23 cellular contexts compared by ENCODE assay signal in the genomic region with DNA sequence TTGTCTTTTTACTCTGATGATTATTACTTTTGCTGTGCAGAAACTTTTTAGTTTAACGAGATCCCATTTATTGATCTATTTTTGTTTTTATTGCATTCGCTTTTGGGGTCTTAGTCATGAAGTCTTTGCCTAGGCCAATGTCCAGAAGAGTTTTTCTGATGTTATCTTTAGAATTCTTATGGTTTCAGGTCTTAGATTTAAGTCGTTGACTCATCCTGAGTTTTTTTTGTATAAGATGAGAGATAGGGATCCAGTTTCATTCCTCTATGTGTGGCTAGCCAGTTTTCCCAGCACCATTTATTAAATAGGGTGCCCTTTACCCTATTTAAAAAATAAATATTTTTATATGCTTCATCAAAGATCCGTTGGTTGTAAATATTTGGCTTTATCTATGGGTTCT. TPM values are rescaled to one million over a fixed set of nuclear protein-coding genes. Genes with fewer than 3 reads are reported as not detected.
DNase-seq lines count a peak whose midpoint lies in the region; ATAC-seq lines count a peak whose summit lies in the region.
"Had no signal": no experiment of that assay in that cellular context is flagged by ENCODE, and none has a peak within 500 bp of the region (broad histone marks: within the 10 kb centered on the region; RNA-seq: fewer than 3 reads in every experiment).

No MANE protein-coding gene starts in this region.

- no peak for ATAC-seq in activated T-cell treated with anti-CD3 and anti-CD28 coated beads, Interleukin-2, amount 50 U/mL, for 72 hours (replicated peaks in 1 of 2)
- ATAC-seq in T-cell (replicated peaks in 1 of 4) (no peak), GM19452 (IDR thresholded peaks at IDR 0.05; ENCODE audit: unreplicated experiment) (no peak)
- ATAC-seq in naive thymus-derived CD8-positive, alpha-beta T cell = no peak
- ATAC-seq: foreskin keratinocyte, heart right ventricle had no signal

- no peak for DNase-seq in activated T-cell treated with anti-CD3 and anti-CD28 coated beads, Interleukin-2, amount 50 U/mL, for 72 hours
- DNase-seq in activated T-cell treated with anti-CD3 and anti-CD28 coated beads for 4 hours = no peak
- DNase-seq in ELR (ENCODE audit: low read depth) = peak; percentile 58
- DNase-seq in T-cell = no peak
- DNase-seq in naive thymus-derived CD8-positive, alpha-beta T cell = no peak
- DNase-seq in hypothalamus (lab: John Stamatoyannopoulos, UW) = no peak
- DNase-seq in GOT3 (lab: John Stamatoyannopoulos, UW) = no peak
- DNase-seq: activated CD4-positive, CD25-positive, alpha-beta regulatory T cell; activated CD8-positive, alpha-beta T cell treated with anti-CD3 and anti-CD28 coated beads for 36 hours; anterior cingulate cortex; BE2C; COR-L47; DMS53; foreskin keratinocyte; heart right ventricle; NCI-H1092; NCI-H1694 treated with DMSO at 0.1 percent for 48 hours; NCI-H2171; NCI-H524 treated with DMSO at 0.1 percent for 48 hours; ovary; stimulated activated CD4-positive, alpha-beta T cell treated with anti-CD3 and anti-CD28 coated beads, Interleukin-1b, Interleukin-23, amount 100 ng/mL, for 48 hours; T-helper 1 cell had no signal

- H3K27ac Mint-ChIP-seq in activated T-cell treated with anti-CD3 and anti-CD28 coated beads, Interleukin-2, amount 50 U/mL, for 72 hours = peak overlapping the region; percentile 31
- H3K27ac Mint-ChIP-seq in T-cell = peak overlapping the region; percentile 44 to 94
- peak overlapping the region; percentile 31 to 98 (median 64) for H3K27ac Mint-ChIP-seq in naive thymus-derived CD8-positive, alpha-beta T cell
- H3K27ac Mint-ChIP-seq: activated CD8-positive, alpha-beta T cell treated with anti-CD3 and anti-CD28 coated beads for 36 hours had no signal

- CTCF ChIA-PET in T-cell (lab: Charles Lee) = no interaction called here

- no peaks in the 10 kb centered on the region for H3K27me3 Mint-ChIP-seq in activated T-cell treated with anti-CD3 and anti-CD28 coated beads, Interleukin-2, amount 50 U/mL, for 72 hours (ENCODE audit: low read depth)
- no peaks in the 10 kb centered on the region for H3K27me3 Mint-ChIP-seq in T-cell
- H3K27me3 Mint-ChIP-seq in naive thymus-derived CD8-positive, alpha-beta T cell = peaks cover 0 to 13% (median 0%) of the 10 kb centered on the region in 5 donors
- H3K27me3 Mint-ChIP-seq: activated CD8-positive, alpha-beta T cell treated with anti-CD3 and anti-CD28 coated beads for 36 hours had no signal

- H3K4me1 Mint-ChIP-seq in activated T-cell treated with anti-CD3 and anti-CD28 coated beads, Interleukin-2, amount 50 U/mL, for 72 hours (ENCODE audit: low read depth) = peaks cover 66% of the 10 kb centered on the region
- peaks cover 87 to 94% (median 88%) of the 10 kb centered on the region in 3 donors for H3K4me1 Mint-ChIP-seq in T-cell
- peaks cover 40 to 87% (median 82%) of the 10 kb centered on the region in 4 donors for H3K4me1 Mint-ChIP-seq in naive thymus-derived CD8-positive, alpha-beta T cell

- peaks cover 0 to 6% of the 10 kb centered on the region in 2 donors for H3K9me3 Mint-ChIP-seq in activated T-cell treated with anti-CD3 and anti-CD28 coated beads, Interleukin-2, amount 50 U/mL, for 72 hours
- H3K9me3 Mint-ChIP-seq in T-cell = no peaks in the 10 kb centered on the region
- H3K9me3 Mint-ChIP-seq in naive thymus-derived CD8-positive, alpha-beta T cell = peaks cover 0 to 8% (median 0%) of the 10 kb centered on the region in 9 donors

- peak overlapping the region; percentile 26 to 71 for H3K4me3 Mint-ChIP-seq in activated T-cell treated with anti-CD3 and anti-CD28 coated beads, Interleukin-2, amount 50 U/mL, for 72 hours
- H3K4me3 Mint-ChIP-seq in T-cell = peak overlapping the region; percentile 46 to 78 (median 49)
- H3K4me3 Mint-ChIP-seq in naive thymus-derived CD8-positive, alpha-beta T cell = peak overlapping the region in 9 of 10 donors; percentile 17 to 92 (median 53)
- H3K4me3 Mint-ChIP-seq: activated CD8-positive, alpha-beta T cell treated with anti-CD3 and anti-CD28 coated beads for 36 hours had no signal

- POLR2A ChIA-PET in T-cell (lab: Charles Lee) = no interaction called here
- POLR2A ChIA-PET in naive thymus-derived CD8-positive, alpha-beta T cell (lab: Charles Lee) = no interaction called here

- peaks cover 4 to 5% of the 10 kb centered on the region in 2 donors for H3K36me3 Mint-ChIP-seq in activated T-cell treated with anti-CD3 and anti-CD28 coated beads, Interleukin-2, amount 50 U/mL, for 72 hours (ENCODE audit: insufficient read depth in 2 of 2)
- H3K36me3 Mint-ChIP-seq in T-cell = peaks cover 22% of the 10 kb centered on the region
- peaks cover 0 to 16% (median 15%) of the 10 kb centered on the region in 3 donors for H3K36me3 Mint-ChIP-seq in naive thymus-derived CD8-positive, alpha-beta T cell

RNA-seq across cellular contexts. Expression of a gene that starts 13.2 kb away (rescaled TPM):
- total RNA-seq in activated T-cell treated with anti-CD3 and anti-CD28 coated beads, Interleukin-2, amount 50 U/mL, for 72 hours = 10 to 100 TPM in 1 of 2 donors, 1 to 10 TPM in 1; 9.4 to 13.3 TPM
- total RNA-seq in T-cell = 10 to 100 TPM; 57.5 to 90.5 (median 65.5) TPM
- 10 to 100 TPM; 46.0 to 47.2 TPM for total RNA-seq in naive thymus-derived CD8-positive, alpha-beta T cell
- 10 to 100 TPM; 11.3 to 48.3 (median 11.7) TPM for polyA plus RNA-seq in naive thymus-derived CD8-positive, alpha-beta T cell
